In genomic region chr12:6554168-6554989, GRCh38 we compare ENCODE assay signal across 8 cellular contexts. TPM values are rescaled to one million over a fixed set of nuclear protein-coding genes. Genes with fewer than 3 reads are reported as not detected.
A peak's percentile ranks its signal among the peaks of the same experiment; 100 is the strongest.
DNase-seq lines count a peak whose midpoint lies in the region; ATAC-seq, FAIRE-seq and TF ChIP-seq lines count a peak whose summit lies in the region.

No MANE protein-coding gene starts in this region.

- DNase-seq in NCI-H2171 (lab: John Stamatoyannopoulos, UW): peak; percentile 86
- DNase-seq in activated CD4-positive, alpha-beta T cell treated with anti-CD3 and anti-CD28 coated beads, Interleukin-2, amount 50 U/mL, for 4 hours: peak; percentile 63 to 65
- peak; percentile 66 for DNase-seq in effector CD4-positive, alpha-beta T cell
- DNase-seq in lung microvascular endothelial cell (ENCODE audit: low read depth in 2 of 2): peak; percentile 77 to 89
- peak; percentile 86 for DNase-seq in stimulated activated CD8-positive, alpha-beta memory T cell treated with anti-CD3 and anti-CD28 coated beads, Interleukin-4, amount 100 ng/mL, for 48 hours
- DNase-seq in H54 (ENCODE audit: insufficient read length, low spot score): no peak

- peak; percentile 52 for ATAC-seq in HG02623 (IDR thresholded peaks at IDR 0.05; ENCODE audit: unreplicated experiment)

- TF ChIP-seq CTCF in GM12872 (IDR thresholded peaks at IDR 0.05; ENCODE audit: insufficient read depth, low read depth, low read length): peak; percentile 85

- no peak for TF ChIP-seq POLR2A in H54 (IDR thresholded peaks at IDR 0.05; ENCODE audit: low read depth, low read length)

- no peak for FAIRE-seq in H54 (lab: Jason Lieb, UNC)

RNA-seq across cellular contexts. Expression of gene IFFO1, which starts 1.5 kb away (rescaled TPM):
- total RNA-seq in lung microvascular endothelial cell: 6.3 and 8.5 TPM in 2 replicates

RNA-seq across cellular contexts. Expression of gene NOP2, which starts 13.7 kb away (rescaled TPM):
- total RNA-seq in lung microvascular endothelial cell: 7.4 and 11.7 TPM in 2 replicates

RNA-seq across cellular contexts. Expression of gene GAPDH, which starts 20.1 kb away (rescaled TPM):
- 3,072 and 3,739 TPM in 2 replicates for total RNA-seq in lung microvascular endothelial cell

RNA-seq across cellular contexts. Expression of gene CHD4, which starts 52.8 kb away (rescaled TPM):
- total RNA-seq in lung microvascular endothelial cell: 155 and 187 TPM in 2 replicates
